In genomic region chr6:2245954-2246863, GRCh38 we compare ENCODE assay signal across 1 cellular context.
TF ChIP-seq lines count a peak whose summit lies in the region.

No MANE protein-coding gene starts in this region.

TF ChIP-seq in HepG2, 621 proteins besides CTCF, POLR2A, EP300 and RAD21 (continued from another document and continues in another):
- TF ChIP-seq GMEB2 (CRISPR knock-in tag; IDR thresholded peaks at IDR 0.05; ENCODE audit: low read depth): no peak
- no peak for TF ChIP-seq CBX2 (IDR thresholded peaks at IDR 0.05; ENCODE audit: low read depth, low read length)
- TF ChIP-seq CBX2 (CRISPR knock-in tag; IDR thresholded peaks at IDR 0.05; ENCODE audit: low read depth): no peak
- TF ChIP-seq ZFP82 (CRISPR knock-in tag; IDR thresholded peaks at IDR 0.05; ENCODE audit: borderline replicate concordance): no peak
- TF ChIP-seq KLF13 (CRISPR knock-in tag; IDR thresholded peaks at IDR 0.05): peak; percentile 79; the same call in 1 of the 2 replicates
- no peak for TF ChIP-seq ZBTB33 (CRISPR knock-in tag; IDR thresholded peaks at IDR 0.05)
- TF ChIP-seq NFIC (IDR thresholded peaks at IDR 0.05; ENCODE audit: low read length): peak; percentile 95
- no peak for TF ChIP-seq ZNF841 (CRISPR knock-in tag; IDR thresholded peaks at IDR 0.05; ENCODE audit: borderline replicate concordance)
- no peak for TF ChIP-seq TMF1 (CRISPR knock-in tag; IDR thresholded peaks at IDR 0.05; ENCODE audit: low read depth)
- 0 out of 2 replicates have a peak, but pooled peaks have one; percentile 60 for TF ChIP-seq CBFB (CRISPR knock-in tag; IDR thresholded peaks at IDR 0.05)
- TF ChIP-seq ZNF12 (CRISPR knock-in tag; IDR thresholded peaks at IDR 0.05): 0 out of 2 replicates have a peak, but pooled peaks have one; percentile 13
- no peak; the same call in 1 of the 2 replicates for TF ChIP-seq ZNF616 (CRISPR knock-in tag; IDR thresholded peaks at IDR 0.05; ENCODE audit: low read depth)
- no peak for TF ChIP-seq TRIM24 (CRISPR knock-in tag; IDR thresholded peaks at IDR 0.05)
- TF ChIP-seq CEBPG (CRISPR knock-in tag; IDR thresholded peaks at IDR 0.05): 0 out of 2 replicates have a peak, but pooled peaks have one; percentile 15
- TF ChIP-seq ZFP36L2 (CRISPR knock-in tag; IDR thresholded peaks at IDR 0.05): no peak
- no peak for TF ChIP-seq USF2 (IDR thresholded peaks at IDR 0.05; ENCODE audit: low read depth, low read length)
- no peak for TF ChIP-seq USF2 (CRISPR knock-in tag; IDR thresholded peaks at IDR 0.05; ENCODE audit: borderline replicate concordance)
- no peak for TF ChIP-seq HES4 (CRISPR knock-in tag; IDR thresholded peaks at IDR 0.05; ENCODE audit: borderline replicate concordance)
- TF ChIP-seq HMGXB3 (CRISPR knock-in tag; IDR thresholded peaks at IDR 0.05; ENCODE audit: borderline replicate concordance): no peak
- TF ChIP-seq ZNF33A (CRISPR knock-in tag; IDR thresholded peaks at IDR 0.05; ENCODE audit: borderline replicate concordance): no peak
- TF ChIP-seq ZNF607 (CRISPR knock-in tag; IDR thresholded peaks at IDR 0.05; ENCODE audit: borderline replicate concordance): 0 out of 2 replicates have a peak, but pooled peaks have one; percentile 55
- no peak for TF ChIP-seq JDP2 (CRISPR knock-in tag; IDR thresholded peaks at IDR 0.05; ENCODE audit: borderline replicate concordance)
- peak; percentile 54 for TF ChIP-seq ZNF687 (CRISPR knock-in tag; IDR thresholded peaks at IDR 0.05)
- TF ChIP-seq ZNF432 (CRISPR knock-in tag; IDR thresholded peaks at IDR 0.05; ENCODE audit: borderline replicate concordance): no peak
- TF ChIP-seq KDM4B (CRISPR knock-in tag; IDR thresholded peaks at IDR 0.05): 0 out of 2 replicates have a peak, but pooled peaks have one; percentile 15
- no peak for TF ChIP-seq HCFC1 (IDR thresholded peaks at IDR 0.05; ENCODE audit: low read depth, low read length)
- no peak for TF ChIP-seq ZNF615 (CRISPR knock-in tag; IDR thresholded peaks at IDR 0.05; ENCODE audit: borderline replicate concordance)
- TF ChIP-seq ZBTB40 (IDR thresholded peaks at IDR 0.05): no peak
- no peak; the same call in 1 of the 2 replicates for TF ChIP-seq ZBTB40 (CRISPR knock-in tag; IDR thresholded peaks at IDR 0.05)
- TF ChIP-seq ATF4 (CRISPR knock-in tag; IDR thresholded peaks at IDR 0.05): peak in 1 of 2 experiments; percentile 43; a peak in 1 of 4 replicates
- TF ChIP-seq ZNF572 (CRISPR knock-in tag; IDR thresholded peaks at IDR 0.05): 0 out of 2 replicates have a peak, but pooled peaks have one; percentile 44
